ENCODE assay signal across 19 cellular contexts in genomic region chr19:5907216-5907615, GRCh38. TPM values are rescaled to one million over a fixed set of nuclear protein-coding genes. Genes with fewer than 3 reads are reported as not detected.
DNase-seq lines count a peak whose midpoint lies in the region; ATAC-seq and TF ChIP-seq lines count a peak whose summit lies in the region.
"Had no signal": no experiment of that assay in that cellular context is flagged by ENCODE, and none has a peak within 500 bp of the region (broad histone marks: within the 10 kb centered on the region; RNA-seq: fewer than 3 reads in every experiment).

No MANE protein-coding gene starts in this region.

- H3K4me1 ChIP-seq in A673 (ENCODE audit: insufficient read depth, low read length, poor library complexity, severe bottlenecking) (peaks cover 7% of the 10 kb centered on the region), body of pancreas (peaks cover 27% of the 10 kb centered on the region), aorta (ENCODE audit: control insufficient read depth in 1 of 2, insufficient read depth in 2 of 2, low read length in 2 of 2) (no peaks in the 10 kb centered on the region)
- peaks cover 28% of the 10 kb centered on the region for H3K4me1 ChIP-seq in CD4-positive, CD25-positive, alpha-beta regulatory T cell (ENCODE audit: control insufficient read depth, insufficient read depth, low read length, poor library complexity, severe bottlenecking)

- H3K27ac ChIP-seq in A673 (ENCODE audit: low read depth, low read length, poor library complexity, severe bottlenecking) (no peak overlapping the region), body of pancreas (no peak overlapping the region), aorta (ENCODE audit: low read depth in 1 of 2, low read length in 2 of 2) (no peak overlapping the region)
- no peak overlapping the region for H3K27ac ChIP-seq in CD4-positive, CD25-positive, alpha-beta regulatory T cell (ENCODE audit: insufficient read depth, low read length, poor library complexity, severe bottlenecking)
- H3K27ac ChIP-seq: coronary artery, gastroesophageal sphincter, HL-60, parathyroid adenoma had no signal

- no peak for ATAC-seq in CD4-positive, CD25-positive, alpha-beta regulatory T cell (ENCODE audit: low read depth in 2 of 2)
- ATAC-seq in body of pancreas = no peak
- ATAC-seq in aorta (ENCODE audit: low FRiP score) = no peak
- ATAC-seq: gastroesophageal sphincter, left colon had no signal

- CTCF ChIA-PET in A673 (lab: Charles Lee) = no interaction called here

- H3K36me3 ChIP-seq in A673 (ENCODE audit: insufficient read depth, low read length, poor library complexity, severe bottlenecking) = no peaks in the 10 kb centered on the region
- H3K36me3 ChIP-seq in CD4-positive, CD25-positive, alpha-beta regulatory T cell (ENCODE audit: control insufficient read depth, insufficient read depth, low read length) = peaks cover 8% of the 10 kb centered on the region
- peaks cover 0 to 2% of the 10 kb centered on the region in 2 donors for H3K36me3 ChIP-seq in body of pancreas (replicated peaks in 1 of 2; ENCODE audit: insufficient read depth in 1 of 2, low read depth in 2 of 2)
- H3K36me3 ChIP-seq in aorta (ENCODE audit: control insufficient read depth in 1 of 2, insufficient read depth in 2 of 2, low read length in 1 of 2) = peaks cover 0 to 3% of the 10 kb centered on the region in 2 donors

- H3K4me3 ChIP-seq in A673 (ENCODE audit: low read depth, low read length, poor library complexity, severe bottlenecking) (no peak overlapping the region), fibroblast of pulmonary artery (replicated peaks; ENCODE audit: low read depth, low read length) (no peak overlapping the region), body of pancreas (no peak overlapping the region), aorta (ENCODE audit: low read length in 2 of 2) (no peak overlapping the region)
- H3K4me3 ChIP-seq in CD4-positive, CD25-positive, alpha-beta regulatory T cell (ENCODE audit: low read depth, low read length) = no peak overlapping the region
- H3K4me3 ChIP-seq: coronary artery, gastroesophageal sphincter, tibial nerve had no signal

- WGBS in body of pancreas, 2 donors = 76 to 79% methylated on average over 4 to 5 of the region's 5 CpGs
- WGBS in aorta, 2 donors = 63 to 83% methylated on average over 5 of the region's 5 CpGs

- peaks cover 0 to 43% (median 17%) of the 10 kb centered on the region in 4 donors for H3K4me1 Mint-ChIP-seq in CD4-positive, CD25-positive, alpha-beta regulatory T cell
- peaks cover 15% of the 10 kb centered on the region for H3K4me1 Mint-ChIP-seq in activated T-helper 2 cell treated with anti-CD3 and anti-CD28 coated beads, Interferon-gamma antibody, Interleukin-2, Interleukin-4, amounts not matched to agents 10 μg/mL and 5 μg/mL and 100 μg/mL, durations not matched to agents 14 hours and 24 hours and 36 hours (ENCODE audit: low read depth)

- POLR2A ChIA-PET in A673 (lab: Charles Lee; ENCODE audit: low non-redundant PET) = no interaction called here

- no peak overlapping the region for H3K27ac Mint-ChIP-seq in CD4-positive, CD25-positive, alpha-beta regulatory T cell
- H3K27ac Mint-ChIP-seq in activated T-helper 2 cell treated with anti-CD3 and anti-CD28 coated beads, Interferon-gamma antibody, Interleukin-2, Interleukin-4, amounts not matched to agents 10 μg/mL and 5 μg/mL and 100 μg/mL, durations not matched to agents 14 hours and 24 hours and 36 hours = peak overlapping the region; percentile 20

- in situ Hi-C loops in ACHN (cut with HindIII; ENCODE audit: low pct_ligation_motif_present, low pct_unique_long_range_greater_than_20kb, low sequenced_read_pairs) = no loop called here

- TF ChIP-seq CTCF in A673 (conservative IDR thresholded peaks at IDR 0.05; ENCODE audit: low read depth, low read length) (no peak), fibroblast of pulmonary artery (IDR thresholded peaks at IDR 0.05; ENCODE audit: low read length, missing control alignments) (no peak), body of pancreas (IDR thresholded peaks at IDR 0.05) (no peak)

- H3K9me3 Mint-ChIP-seq in CD4-positive, CD25-positive, alpha-beta regulatory T cell = no peaks in the 10 kb centered on the region
- H3K9me3 Mint-ChIP-seq in activated T-helper 2 cell treated with anti-CD3 and anti-CD28 coated beads, Interferon-gamma antibody, Interleukin-2, Interleukin-4, amounts not matched to agents 10 μg/mL and 5 μg/mL and 100 μg/mL, durations not matched to agents 14 hours and 24 hours and 36 hours = no peaks in the 10 kb centered on the region

- BruUV-seq in A673 (replicated peaks; lab: Mats Ljungman, UMichigan) = no TSS peak

- no peak for TF ChIP-seq POLR2A in body of pancreas (IDR thresholded peaks at IDR 0.05)

- H3K9me3 ChIP-seq in A673 (ENCODE audit: low read depth, low read length, poor library complexity, severe bottlenecking) (no peaks in the 10 kb centered on the region), body of pancreas (no peaks in the 10 kb centered on the region), aorta (ENCODE audit: control insufficient read depth, low read length) (no peaks in the 10 kb centered on the region)
- no peaks in the 10 kb centered on the region for H3K9me3 ChIP-seq in CD4-positive, CD25-positive, alpha-beta regulatory T cell (ENCODE audit: control insufficient read depth in 2 of 2, low read length in 2 of 2)
- H3K9me3 ChIP-seq: gastroesophageal sphincter, tibial nerve had no signal

- H3K36me3 Mint-ChIP-seq in CD4-positive, CD25-positive, alpha-beta regulatory T cell = peaks cover 4% of the 10 kb centered on the region
- peaks cover 11% of the 10 kb centered on the region for H3K36me3 Mint-ChIP-seq in activated T-helper 2 cell treated with anti-CD3 and anti-CD28 coated beads, Interferon-gamma antibody, Interleukin-2, Interleukin-4, amounts not matched to agents 10 μg/mL and 5 μg/mL and 100 μg/mL, durations not matched to agents 14 hours and 24 hours and 36 hours (ENCODE audit: low read depth)

- DNase-seq in A673 (ENCODE audit: low spot score) (peak; percentile 39), fibroblast of pulmonary artery (ENCODE audit: low read depth) (peak; percentile 24), body of pancreas (no peak), aorta (no peak), ACHN (no peak), NCI-H345 treated with DMSO at 0.1 percent for 48 hours (lab: John Stamatoyannopoulos, UW; ENCODE audit: unreplicated experiment) (no peak)
- DNase-seq in CD4-positive, CD25-positive, alpha-beta regulatory T cell = no peak
- DNase-seq in activated T-helper 2 cell treated with anti-CD3 and anti-CD28 coated beads, Interferon-gamma antibody, Interleukin-2, Interleukin-4, amounts not matched to agents 10 μg/mL and 5 μg/mL and 100 μg/mL, durations not matched to agents 14 hours and 24 hours and 36 hours (ENCODE audit: low spot score) = no peak
- DNase-seq: anterior cingulate cortex, left colon, NCI-H1930, SW 1271 had no signal

- H3K27me3 Mint-ChIP-seq in CD4-positive, CD25-positive, alpha-beta regulatory T cell = peaks cover 4% of the 10 kb centered on the region
- no peaks in the 10 kb centered on the region for H3K27me3 Mint-ChIP-seq in activated T-helper 2 cell treated with anti-CD3 and anti-CD28 coated beads, Interferon-gamma antibody, Interleukin-2, Interleukin-4, amounts not matched to agents 10 μg/mL and 5 μg/mL and 100 μg/mL, durations not matched to agents 14 hours and 24 hours and 36 hours (ENCODE audit: low read depth)

- H3K27me3 ChIP-seq in A673 (replicated peaks; ENCODE audit: insufficient read depth, low read depth, low read length, poor library complexity) = no peaks in the 10 kb centered on the region
- no peaks in the 10 kb centered on the region for H3K27me3 ChIP-seq in CD4-positive, CD25-positive, alpha-beta regulatory T cell (ENCODE audit: control insufficient read depth, insufficient read depth, low read length)
- no peaks in the 10 kb centered on the region for H3K27me3 ChIP-seq in body of pancreas
- no peaks in the 10 kb centered on the region for H3K27me3 ChIP-seq in aorta (ENCODE audit: control insufficient read depth in 1 of 2, insufficient read depth in 2 of 2, low read length in 1 of 2)
- H3K27me3 ChIP-seq: gastroesophageal sphincter, tibial nerve had no signal

- peak overlapping the region in 3 of 4 donors; percentile 67 to 94 (median 72) for H3K4me3 Mint-ChIP-seq in CD4-positive, CD25-positive, alpha-beta regulatory T cell
- H3K4me3 Mint-ChIP-seq in activated T-helper 2 cell treated with anti-CD3 and anti-CD28 coated beads, Interferon-gamma antibody, Interleukin-2, Interleukin-4, amounts not matched to agents 10 μg/mL and 5 μg/mL and 100 μg/mL, durations not matched to agents 14 hours and 24 hours and 36 hours (ENCODE audit: low read depth) = peak overlapping the region; percentile 26

- intact Hi-C loops in A673 (cut with micrococcal nuclease; ENCODE audit: unreplicated experiment) = no loop called here
- intact Hi-C loops in activated T-helper 2 cell treated with anti-CD3 and anti-CD28 coated beads, Interferon-gamma antibody, Interleukin-2, Interleukin-4, amounts not matched to agents 10 μg/mL and 5 μg/mL and 100 μg/mL, durations not matched to agents 14 hours and 24 hours and 36 hours (cut with micrococcal nuclease) = no loop called here
- intact Hi-C loops in body of pancreas (cut with DNase I) = no loop called here
- intact Hi-C loops in aorta (cut with DNase I) = no loop called here

RNA-seq across cellular contexts. Expression of gene VMAC, which starts 2.5 kb away (rescaled TPM):
- total RNA-seq in A673 (2021) (0.67 and 1.7 TPM in 2 replicates), body of pancreas (10 to 100 TPM; 12.5 to 15.3 TPM), aorta (1 to 10 TPM; 3.9 to 9.2 TPM)
- 25.0 TPM for total RNA-seq in CD4-positive, CD25-positive, alpha-beta regulatory T cell
- polyA plus RNA-seq in CD4-positive, CD25-positive, alpha-beta regulatory T cell = 1 to 10 TPM; 4.9 to 9.5 (median 7.5) TPM
- 3.1 and 3.8 TPM in 2 replicates for total RNA-seq in activated T-helper 2 cell treated with anti-CD3 and anti-CD28 coated beads, Interferon-gamma antibody, Interleukin-2, Interleukin-4, amounts not matched to agents 10 μg/mL and 5 μg/mL and 100 μg/mL, durations not matched to agents 14 hours and 24 hours and 36 hours
- polyA plus RNA-seq in aorta = 1 to 10 TPM; 1.9 to 6.9 TPM

RNA-seq across cellular contexts. Expression of gene NDUFA11, which starts 3.6 kb away (rescaled TPM):
- total RNA-seq in A673 (2021) = 290 and 298 TPM in 2 replicates
- total RNA-seq in CD4-positive, CD25-positive, alpha-beta regulatory T cell = 120 TPM
- 100 to 1,000 TPM; 408 to 499 (median 465) TPM for polyA plus RNA-seq in CD4-positive, CD25-positive, alpha-beta regulatory T cell
- 230 and 246 TPM in 2 replicates for total RNA-seq in activated T-helper 2 cell treated with anti-CD3 and anti-CD28 coated beads, Interferon-gamma antibody, Interleukin-2, Interleukin-4, amounts not matched to agents 10 μg/mL and 5 μg/mL and 100 μg/mL, durations not matched to agents 14 hours and 24 hours and 36 hours
- 10 to 100 TPM; 31.6 to 79.1 TPM for total RNA-seq in body of pancreas
- 100 to 1,000 TPM; 138 to 151 TPM for total RNA-seq in aorta
- polyA plus RNA-seq in aorta = 100 to 1,000 TPM; 326 to 405 TPM

RNA-seq across cellular contexts. Expression of gene CAPS, which starts 6.8 kb away (rescaled TPM):
- 0.92 and 1.7 TPM in 2 replicates for total RNA-seq in A673 (2021)
- total RNA-seq in CD4-positive, CD25-positive, alpha-beta regulatory T cell = 38.8 TPM
- 1 to 10 TPM; 1.2 to 3.1 (median 2.8) TPM for polyA plus RNA-seq in CD4-positive, CD25-positive, alpha-beta regulatory T cell
- total RNA-seq in activated T-helper 2 cell treated with anti-CD3 and anti-CD28 coated beads, Interferon-gamma antibody, Interleukin-2, Interleukin-4, amounts not matched to agents 10 μg/mL and 5 μg/mL and 100 μg/mL, durations not matched to agents 14 hours and 24 hours and 36 hours = 3.3 and 4.8 TPM in 2 replicates
- total RNA-seq in body of pancreas = 10 to 100 TPM; 18.7 to 38.6 TPM
- total RNA-seq in aorta = 10 to 100 TPM in 1 of 2 donors, 1 to 10 TPM in 1; 9.4 to 14.0 TPM
- 10 to 100 TPM in 1 of 2 donors, 1 to 10 TPM in 1; 9.3 to 70.9 TPM for polyA plus RNA-seq in aorta

RNA-seq across cellular contexts. Expression of gene FUT5, which starts 36.9 kb away (rescaled TPM):
- not detected in 2 replicates for total RNA-seq in A673 (2021)
- 3.7 TPM for total RNA-seq in CD4-positive, CD25-positive, alpha-beta regulatory T cell
- under 1 TPM in 2 of 4 donors, not detected in 2; 0.11 to 0.14 TPM for polyA plus RNA-seq in CD4-positive, CD25-positive, alpha-beta regulatory T cell
- total RNA-seq in activated T-helper 2 cell treated with anti-CD3 and anti-CD28 coated beads, Interferon-gamma antibody, Interleukin-2, Interleukin-4, amounts not matched to agents 10 μg/mL and 5 μg/mL and 100 μg/mL, durations not matched to agents 14 hours and 24 hours and 36 hours = not detected in 2 replicates
- total RNA-seq in body of pancreas = not detected
- not detected for total RNA-seq in aorta
- not detected for polyA plus RNA-seq in aorta
- total RNA-seq: gastroesophageal sphincter, H4, left colon, NCI-H460, tibial nerve had no signal

RNA-seq across cellular contexts. Expression of gene FUT3, which starts 56.0 kb away (rescaled TPM):
- total RNA-seq in A673 (2021) (not detected in 2 replicates), body of pancreas (1 to 10 TPM; 5.7 to 9.2 TPM), aorta (not detected)
- total RNA-seq in CD4-positive, CD25-positive, alpha-beta regulatory T cell = not detected
- not detected for polyA plus RNA-seq in CD4-positive, CD25-positive, alpha-beta regulatory T cell
- total RNA-seq in activated T-helper 2 cell treated with anti-CD3 and anti-CD28 coated beads, Interferon-gamma antibody, Interleukin-2, Interleukin-4, amounts not matched to agents 10 μg/mL and 5 μg/mL and 100 μg/mL, durations not matched to agents 14 hours and 24 hours and 36 hours = not detected in 2 replicates
- 1 to 10 TPM in 1 of 2 donors, under 1 TPM in 1; 0.38 to 3.3 TPM for polyA plus RNA-seq in aorta
- total RNA-seq: H4, NCI-H460 had no signal

Comparison
In these comparisons a context has a peak if more than half of its experiments do, and no peak if none do; other contexts are left out.
1. DNase-seq: peak in A673 (single experiment) and fibroblast of pulmonary artery (single experiment); none in CD4-positive, CD25-positive, alpha-beta regulatory T cell (0 of 3), activated T-helper 2 cell treated with anti-CD3 and anti-CD28 coated beads, Interferon-gamma antibody, Interleukin-2, Interleukin-4, amounts not matched to agents 10 μg/mL and 5 μg/mL and 100 μg/mL, durations not matched to agents 14 hours and 24 hours and 36 hours (single experiment), body of pancreas (0 of 4), aorta (0 of 2), ACHN (single experiment) and NCI-H345 treated with DMSO at 0.1 percent for 48 hours (single experiment).